Comparison of ENCODE assay signal across 15 cellular contexts in the genomic region with DNA sequence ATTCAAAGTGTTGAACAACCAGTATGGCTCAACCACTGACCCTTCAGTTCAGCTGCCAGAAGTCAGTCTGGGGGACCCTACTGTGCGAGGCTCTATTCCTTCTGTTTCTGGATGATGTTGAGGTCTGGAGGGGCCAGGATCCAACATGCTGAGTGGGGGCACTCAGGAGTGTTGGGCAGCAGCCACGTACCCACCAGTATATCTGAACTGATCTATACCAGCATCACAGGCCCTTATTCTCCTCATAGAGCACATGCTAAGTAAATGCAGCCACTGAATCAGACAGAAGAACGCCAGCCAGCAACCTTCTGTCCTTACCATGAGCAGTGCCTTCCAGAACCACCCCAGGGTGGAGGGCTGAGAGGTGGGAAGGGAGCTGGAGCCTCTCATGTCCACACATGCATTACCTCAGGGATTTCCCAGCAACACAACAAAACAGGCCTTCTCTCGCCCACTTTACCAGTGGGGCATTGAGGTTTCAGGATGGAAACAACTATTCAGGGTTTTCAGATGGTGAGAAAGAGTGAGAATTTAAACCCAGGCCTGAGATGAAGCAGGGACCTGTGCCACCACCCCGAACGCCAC. TPM values are rescaled to one million over a fixed set of nuclear protein-coding genes. Genes with fewer than 3 reads are reported as not detected.
A peak's percentile ranks its signal among the peaks of the same experiment; 100 is the strongest.
DNase-seq lines count a peak whose midpoint lies in the region; ATAC-seq and TF ChIP-seq lines count a peak whose summit lies in the region.
"Had no signal": no experiment of that assay in that cellular context is flagged by ENCODE, and none has a peak within 500 bp of the region (broad histone marks: within the 10 kb centered on the region; RNA-seq: fewer than 3 reads in every experiment).

No MANE protein-coding gene starts in this region.

- H3K23ac ChIP-seq in H9 (ENCODE audit: insufficient read length, low read depth, low read length), result no peak overlapping the region

- no peak for TF ChIP-seq POLR2A in prostate gland (IDR thresholded peaks at IDR 0.05)

- H3K27me3 ChIP-seq in H9 (ENCODE audit: insufficient read depth, low read length), result no peaks in the 10 kb centered on the region
- peaks cover 4% of the 10 kb centered on the region for H3K27me3 ChIP-seq in foreskin keratinocyte
- H3K27me3 ChIP-seq in prostate gland (replicated peaks; ENCODE audit: insufficient read depth), result no peaks in the 10 kb centered on the region

- no peaks in the 10 kb centered on the region for H3K23me2 ChIP-seq in H9 (ENCODE audit: insufficient read length, low read depth, low read length, poor library complexity, severe bottlenecking)

- H3K4me1 ChIP-seq in H9 (ENCODE audit: insufficient read depth, low read length) (peaks cover 13% of the 10 kb centered on the region; the same call in 1 of the 2 replicates), foreskin keratinocyte (no peaks in the 10 kb centered on the region), prostate gland (replicated peaks) (peaks cover 18% of the 10 kb centered on the region)

- no peak overlapping the region for H2BK12ac ChIP-seq in H9 (ENCODE audit: insufficient read length, low read depth, low read length)

- ATAC-seq in foreskin keratinocyte, result peak; percentile 49
- no peak for ATAC-seq in HG02678 (IDR thresholded peaks at IDR 0.05; ENCODE audit: unreplicated experiment)
- no peak for ATAC-seq in HG03196 (IDR thresholded peaks at IDR 0.05; ENCODE audit: unreplicated experiment)
- ATAC-seq in GM21528 (IDR thresholded peaks at IDR 0.05; ENCODE audit: low FRiP score, unreplicated experiment), result no peak
- ATAC-seq: Right ventricle myocardium inferior had no signal

- no peak overlapping the region for H3K4me2 ChIP-seq in H9 (ENCODE audit: insufficient read depth, insufficient read length, low read length)

- TF ChIP-seq CTCF in H9 (conservative IDR thresholded peaks at IDR 0.05) (no peak), VCaP (conservative IDR thresholded peaks at IDR 0.05) (no peak), foreskin keratinocyte (conservative IDR thresholded peaks at IDR 0.05) (no peak), prostate gland (IDR thresholded peaks at IDR 0.05) (no peak)

- H4K20me1 ChIP-seq in H9 (ENCODE audit: control insufficient read depth, insufficient read depth, insufficient read length), result no peaks in the 10 kb centered on the region

- H3K4ac ChIP-seq in H9 (ENCODE audit: low read depth, low read length), result no peak overlapping the region

- WGBS in H9 (ENCODE audit: extremely low coverage, insufficient read length, low lambda C conversion rate), result no CpG with 5 or more reads among the region's 6 CpGs
- 73% methylated on average over 6 of the region's 6 CpGs for WGBS in prostate gland

- H3K4me3 Mint-ChIP-seq in H9, result no peak overlapping the region
- H3K4me3 Mint-ChIP-seq: IgD-negative memory B cell had no signal

- peaks cover 0 to 5% (median 0%) of the 10 kb centered on the region in 3 experiments; a peak in 2 of 7 replicates for H3K36me3 Mint-ChIP-seq in H9 (ENCODE audit: insufficient read depth in 1 of 3, low read depth in 3 of 3)
- H3K36me3 Mint-ChIP-seq: IgD-negative memory B cell had no signal

- H3K79me1 ChIP-seq in H9 (ENCODE audit: insufficient read depth, low read depth, low read length, poor library complexity, severe bottlenecking), result no peaks in the 10 kb centered on the region

- peak overlapping the region; percentile 36 for H2BK120ac ChIP-seq in H9 (ENCODE audit: low read depth, low read length, poor library complexity, severe bottlenecking)

- peaks cover 4% of the 10 kb centered on the region in 2 experiments; a peak in 3 of 5 replicates for H3K9me3 Mint-ChIP-seq in H9

- intact Hi-C loops in prostate gland (cut with DNase I), result no loop called here

- H3K9me3 ChIP-seq in H9 (ENCODE audit: control insufficient read depth, low read depth, low read length), result no peaks in the 10 kb centered on the region
- H3K9me3 ChIP-seq in prostate gland, result no peaks in the 10 kb centered on the region

- no peak overlapping the region for H2AFZ ChIP-seq in H9 (ENCODE audit: low read length)

- H3K4me1 Mint-ChIP-seq in H9, result peaks cover 43 to 50% of the 10 kb centered on the region in 2 experiments

- peaks cover 2% of the 10 kb centered on the region for H3K27me3 Mint-ChIP-seq in H9 (ENCODE audit: low read depth)

- H3K79me2 ChIP-seq in H9 (ENCODE audit: insufficient read depth, low read length), result no peaks in the 10 kb centered on the region

- no peak overlapping the region for H3K4me3 ChIP-seq in prostate gland
- H3K4me3 ChIP-seq: SK-N-MC had no signal

- no peak overlapping the region for H2AK5ac ChIP-seq in H9 (ENCODE audit: insufficient read length, low read length)

- H4K8ac ChIP-seq in H9 (replicated peaks; ENCODE audit: insufficient read length, low read depth, low read length), result no peak overlapping the region

- H3K36me3 ChIP-seq in prostate gland, result no peaks in the 10 kb centered on the region

- H3K18ac ChIP-seq in H9 (ENCODE audit: insufficient read length, low read depth, low read length), result peak overlapping the region; percentile 57

- no peak overlapping the region for H3K9ac ChIP-seq in H9 (ENCODE audit: extremely low read depth, insufficient read length, low read length)

- no peak overlapping the region for H3K56ac ChIP-seq in H9 (ENCODE audit: insufficient read length, low read depth, low read length)

- no peak overlapping the region for H3K27ac ChIP-seq in H9 (ENCODE audit: insufficient read length, low read depth, low read length)
- H3K27ac ChIP-seq in VCaP, result peak overlapping the region; percentile 92
- no peak overlapping the region for H3K27ac ChIP-seq in foreskin keratinocyte
- H3K27ac ChIP-seq in prostate gland, result peak overlapping the region; percentile 77 to 81
- H3K27ac ChIP-seq: SK-N-MC had no signal

- no peak overlapping the region for H4K5ac ChIP-seq in H9 (ENCODE audit: insufficient read length, low read depth, low read length)

- H3T11ph ChIP-seq in H9 (ENCODE audit: low read length), result no peak overlapping the region

- no peak for DNase-seq in H9
- peak in 1 of 2 donors; percentile 60 for DNase-seq in foreskin keratinocyte
- no peak for DNase-seq in prostate gland (ENCODE audit: low spot score)
- DNase-seq: NCI-H1092, NCI-H187, NCI-H774 had no signal

- peak overlapping the region in 2 of 3 experiments; percentile 19 to 82; a peak in 2 of 7 replicates for H3K27ac Mint-ChIP-seq in H9
- H3K27ac Mint-ChIP-seq: IgD-negative memory B cell had no signal

- no peak overlapping the region for H2BK20ac ChIP-seq in H9 (ENCODE audit: low read depth, low read length, poor library complexity, severe bottlenecking)

- no peak overlapping the region for H2BK15ac ChIP-seq in H9 (ENCODE audit: low read depth, low read length)

- H4K91ac ChIP-seq in H9 (ENCODE audit: insufficient read length, low read depth, low read length), result no peak overlapping the region

- H2BK5ac ChIP-seq in H9 (ENCODE audit: insufficient read length, low read length), result no peak overlapping the region

- no peak overlapping the region for H3K14ac ChIP-seq in H9 (ENCODE audit: insufficient read depth, low read length)

RNA-seq across cellular contexts. Expression of a gene that starts 6.8 kb away (rescaled TPM):
- not detected in 2 replicates for total RNA-seq in H9 (2021)
- not detected in 2 replicates for total RNA-seq in foreskin keratinocyte
- not detected in 2 replicates for polyA plus RNA-seq in foreskin keratinocyte
- 1,000 to 10,000 TPM; 1,381 to 2,749 TPM for total RNA-seq in prostate gland
- total RNA-seq: NCI-H460, Right ventricle myocardium inferior had no signal
- polyA plus RNA-seq: BJ, IgD-negative memory B cell had no signal

RNA-seq across cellular contexts. Expression of a gene that starts 22.5 kb away (rescaled TPM):
- total RNA-seq in H9 (2021), result 83.3 and 83.9 TPM in 2 replicates
- 131 and 135 TPM in 2 replicates for total RNA-seq in foreskin keratinocyte
- 44.8 and 51.0 TPM in 2 replicates for polyA plus RNA-seq in foreskin keratinocyte
- total RNA-seq in prostate gland, result 100 to 1,000 TPM; 131 to 434 TPM

Comparison
In these comparisons a context has a peak if more than half of its experiments do, and no peak if none do; other contexts are left out.
1. H3K27ac ChIP-seq: peak in VCaP (single experiment) and prostate gland (2 of 2); none in H9 (single experiment) and foreskin keratinocyte (single experiment).
2. RNA of a gene that starts 6.8 kb away (total RNA-seq): 1,381 to 2,749 TPM in prostate gland; not detected in H9 and not detected in foreskin keratinocyte; every median in the first group is over 1,000 times any median in the second.